ENCODE assay signal across 29 cellular contexts in genomic region chr10:33031171-33031570, GRCh38.
"Had no signal": no experiment of that assay in that cellular context is flagged by ENCODE, and none has a peak within 500 bp of the region (broad histone marks: within the 10 kb centered on the region; RNA-seq: fewer than 3 reads in every experiment).

No MANE protein-coding gene starts in this region.

- H3K9me3 ChIP-seq: body of pancreas, SJSA1 had no signal

- ATAC-seq: activated CD4-positive, alpha-beta T cell treated with anti-CD3 and anti-CD28 coated beads for 36 hours; body of pancreas had no signal

- FAIRE-seq: bronchial epithelial cell had no signal

- DNase-seq: activated CD4-positive, alpha-beta memory T cell treated with anti-CD3 and anti-CD28 coated beads, Interleukin-2, amount 10 ng/mL, durations not matched to agents 7 days and 5 days; activated CD4-positive, alpha-beta T cell treated with anti-CD3 and anti-CD28 coated beads for 36 hours; activated CD4-positive, alpha-beta T cell treated with anti-CD3 and anti-CD28 coated beads, Interleukin-2, amount 50 U/mL, for 1 hour; activated gamma-delta T cell treated with Interleukin-2 at 50 U/mL for 16 hours; activated naive CD4-positive, alpha-beta T cell treated with anti-CD3 and anti-CD28 coated beads, Interleukin-2, amount 10 ng/mL, durations not matched to agents 7 days and 5 days; activated naive CD8-positive, alpha-beta T cell treated with anti-CD3 and anti-CD28 coated beads, Interleukin-2, amount 10 ng/mL, durations not matched to agents 7 days and 5 days; activated T-cell treated with anti-CD3 and anti-CD28 coated beads for 4 hours; activated T-cell treated with anti-CD3 and anti-CD28 coated beads, Interleukin-2, amount 50 U/mL, for 48 hours; aorta; body of pancreas; central memory CD4-positive, alpha-beta T cell; cortex of kidney; Karpas-422; NCI-H1105 treated with DMSO at 0.1 percent for 48 hours; NCI-H1436 treated with DMSO at 0.1 percent for 48 hours; NCI-H187; NCI-H2081 treated with DMSO at 0.1 percent for 48 hours; NCI-H446; NCI-H524 treated with DMSO at 0.1 percent for 48 hours; NCI-H774; RPMI8226; SHP77; SW 1271; T-helper 9 cell had no signal

- H3K27me3 Mint-ChIP-seq: activated CD4-positive, alpha-beta memory T cell treated with anti-CD3 and anti-CD28 coated beads, Interleukin-2, amount 10 ng/mL, durations not matched to agents 7 days and 5 days had no signal

- H3K27me3 ChIP-seq: body of pancreas, SJSA1 had no signal

- H3K4me1 ChIP-seq: body of pancreas, SJSA1 had no signal

- H3K36me3 Mint-ChIP-seq: activated naive CD4-positive, alpha-beta T cell treated with anti-CD3 and anti-CD28 coated beads, Interleukin-2, amount 10 ng/mL, durations not matched to agents 7 days and 5 days; activated naive CD8-positive, alpha-beta T cell treated with anti-CD3 and anti-CD28 coated beads, Interleukin-2, amount 10 ng/mL, durations not matched to agents 7 days and 5 days had no signal

- H3K4me3 Mint-ChIP-seq: activated CD4-positive, alpha-beta memory T cell treated with anti-CD3 and anti-CD28 coated beads, Interleukin-2, amount 10 ng/mL, durations not matched to agents 7 days and 5 days; activated CD4-positive, alpha-beta T cell treated with anti-CD3 and anti-CD28 coated beads for 36 hours; activated naive CD4-positive, alpha-beta T cell treated with anti-CD3 and anti-CD28 coated beads, Interleukin-2, amount 10 ng/mL, durations not matched to agents 7 days and 5 days; activated naive CD8-positive, alpha-beta T cell treated with anti-CD3 and anti-CD28 coated beads, Interleukin-2, amount 10 ng/mL, durations not matched to agents 7 days and 5 days; T-helper 1 cell treated with Interleukin-12 subunit alpha and Interleukin-12 subunit beta and Interleukin-4 antibody, amounts not matched to agents 30 μg/mL and 1 μg/mL, for 36 hours had no signal

- H3K36me3 ChIP-seq: SJSA1 had no signal

- H3K27ac Mint-ChIP-seq: activated CD4-positive, alpha-beta memory T cell treated with anti-CD3 and anti-CD28 coated beads, Interleukin-2, amount 10 ng/mL, durations not matched to agents 7 days and 5 days; activated CD4-positive, alpha-beta T cell treated with anti-CD3 and anti-CD28 coated beads for 36 hours; activated naive CD4-positive, alpha-beta T cell treated with anti-CD3 and anti-CD28 coated beads, Interleukin-2, amount 10 ng/mL, durations not matched to agents 7 days and 5 days; activated naive CD8-positive, alpha-beta T cell treated with anti-CD3 and anti-CD28 coated beads, Interleukin-2, amount 10 ng/mL, durations not matched to agents 7 days and 5 days; activated T-helper 2 cell treated with anti-CD3 and anti-CD28 coated beads, Interferon-gamma antibody, Interleukin-2, Interleukin-4, amounts not matched to agents 10 μg/mL and 5 μg/mL and 100 μg/mL, durations not matched to agents 14 hours and 24 hours and 36 hours; T-helper 1 cell treated with Interleukin-12 subunit alpha and Interleukin-12 subunit beta and Interleukin-4 antibody, amounts not matched to agents 30 μg/mL and 1 μg/mL, for 36 hours had no signal

- H3K9me3 Mint-ChIP-seq: activated CD4-positive, alpha-beta memory T cell treated with anti-CD3 and anti-CD28 coated beads, Interleukin-2, amount 10 ng/mL, durations not matched to agents 7 days and 5 days; activated naive CD4-positive, alpha-beta T cell treated with anti-CD3 and anti-CD28 coated beads, Interleukin-2, amount 10 ng/mL, durations not matched to agents 7 days and 5 days; activated naive CD8-positive, alpha-beta T cell treated with anti-CD3 and anti-CD28 coated beads, Interleukin-2, amount 10 ng/mL, durations not matched to agents 7 days and 5 days; activated T-helper 2 cell treated with anti-CD3 and anti-CD28 coated beads, Interferon-gamma antibody, Interleukin-2, Interleukin-4, amounts not matched to agents 10 μg/mL and 5 μg/mL and 100 μg/mL, durations not matched to agents 14 hours and 24 hours and 36 hours; T-helper 1 cell treated with Interleukin-12 subunit alpha and Interleukin-12 subunit beta and Interleukin-4 antibody, amounts not matched to agents 30 μg/mL and 1 μg/mL, for 36 hours had no signal

- H3K27ac ChIP-seq: SJSA1, VCaP had no signal

- H3K4me3 ChIP-seq: body of pancreas, SJSA1 had no signal
